In the genomic region with DNA sequence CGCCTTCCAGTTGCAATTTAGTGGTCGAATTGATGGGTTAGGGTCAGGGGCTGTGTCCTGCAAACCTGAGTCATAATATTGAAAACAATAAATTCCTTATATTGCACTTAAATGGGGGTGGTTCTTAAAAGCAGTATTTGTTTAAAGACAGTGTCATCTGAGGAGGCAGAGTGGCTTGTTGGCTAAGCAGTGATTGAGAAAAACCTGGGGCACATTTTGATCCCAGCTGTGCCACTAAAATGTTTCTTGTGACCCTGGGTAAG, we compare ENCODE assay signal across 21 cellular contexts.
"Had no signal": no experiment of that assay in that cellular context is flagged by ENCODE, and none has a peak within 500 bp of the region (broad histone marks: within the 10 kb centered on the region; RNA-seq: fewer than 3 reads in every experiment).

No MANE protein-coding gene starts in this region.

- H3K4me3 ChIP-seq: esophagus muscularis mucosa, gastroesophageal sphincter, lung, prostate gland, right lobe of liver, tibial nerve, upper lobe of right lung, vagina had no signal

- H3K27ac ChIP-seq: epithelial cell of prostate, esophagus muscularis mucosa, gastroesophageal sphincter, parathyroid adenoma, prostate gland, right lobe of liver, tibial nerve, upper lobe of right lung, vagina had no signal

- H3K4me1 ChIP-seq: prostate gland had no signal

- ATAC-seq: effector memory CD8-positive, alpha-beta T cell; gastroesophageal sphincter; right lobe of liver had no signal

- H3K9ac ChIP-seq: parathyroid adenoma had no signal

- H3K27me3 ChIP-seq: esophagus muscularis mucosa, gastroesophageal sphincter, right lobe of liver, tibial nerve, upper lobe of right lung, vagina had no signal

- H3K36me3 ChIP-seq: esophagus muscularis mucosa, prostate gland, right lobe of liver, upper lobe of right lung, vagina had no signal

- H3K27me3 Mint-ChIP-seq: dendritic cell treated with granulocyte-macrophage colony-stimulating factor and Interleukin-4, amounts not matched to agents 40 ng/mL and 50 ng/mL, for 4 days; effector memory CD8-positive, alpha-beta T cell; natural killer cell treated with Interleukin-12 subunit alpha and Interleukin-12 subunit beta and Interleukin-15 and Interleukin-18, amount 100 ng/mL, for 72 hours; stimulated activated naive CD8-positive, alpha-beta T cell treated with anti-CD3 and anti-CD28 coated beads, Interleukin-15, Interleukin-2, amounts not matched to agents 100 ng/mL and 50 ng/mL, for 24 hours had no signal

- DNase-seq: effector memory CD8-positive, alpha-beta T cell; left colon; left ventricle myocardium superior; mesenchymal stem cell; midbrain; right lobe of liver; stimulated activated CD4-positive, alpha-beta T cell treated with anti-CD3 and anti-CD28 coated beads, Interleukin-4, amount 100 ng/mL, for 1 hour; stimulated activated CD8-positive, alpha-beta memory T cell treated with anti-CD3 and anti-CD28 coated beads, Interleukin-4, amount 100 ng/mL, for 48 hours; upper lobe of right lung had no signal

- H3K4me3 Mint-ChIP-seq: dendritic cell treated with granulocyte-macrophage colony-stimulating factor and Interleukin-4, amounts not matched to agents 40 ng/mL and 50 ng/mL, for 4 days; effector memory CD8-positive, alpha-beta T cell; stimulated activated effector memory CD8-positive, alpha-beta T cell treated with anti-CD3 and anti-CD28 coated beads, Interleukin-12 subunit alpha, Interleukin-12 subunit beta, amount 100 ng/mL, for 72 hours; stimulated activated naive CD8-positive, alpha-beta T cell treated with anti-CD3 and anti-CD28 coated beads, Interleukin-15, Interleukin-2, amounts not matched to agents 100 ng/mL and 50 ng/mL, for 24 hours had no signal

- H3K36me3 Mint-ChIP-seq: natural killer cell treated with Interleukin-12 subunit alpha and Interleukin-12 subunit beta and Interleukin-15 and Interleukin-18, amount 100 ng/mL, for 72 hours; stimulated activated effector memory CD8-positive, alpha-beta T cell treated with anti-CD3 and anti-CD28 coated beads, Interleukin-12 subunit alpha, Interleukin-12 subunit beta, amount 100 ng/mL, for 72 hours had no signal

- H2AFZ ChIP-seq: parathyroid adenoma had no signal

- H3K9me3 Mint-ChIP-seq: dendritic cell treated with granulocyte-macrophage colony-stimulating factor and Interleukin-4, amounts not matched to agents 40 ng/mL and 50 ng/mL, for 4 days; effector memory CD8-positive, alpha-beta T cell; natural killer cell treated with Interleukin-12 subunit alpha and Interleukin-12 subunit beta and Interleukin-15 and Interleukin-18, amount 100 ng/mL, for 72 hours; stimulated activated effector memory CD8-positive, alpha-beta T cell treated with anti-CD3 and anti-CD28 coated beads, Interleukin-12 subunit alpha, Interleukin-12 subunit beta, amount 100 ng/mL, for 72 hours; stimulated activated naive CD8-positive, alpha-beta T cell treated with anti-CD3 and anti-CD28 coated beads, Interleukin-15, Interleukin-2, amounts not matched to agents 100 ng/mL and 50 ng/mL, for 24 hours had no signal

- H3K9me3 ChIP-seq: esophagus muscularis mucosa, gastroesophageal sphincter, prostate gland, right lobe of liver, tibial nerve, upper lobe of right lung, vagina had no signal

- H3K27ac Mint-ChIP-seq: dendritic cell treated with granulocyte-macrophage colony-stimulating factor and Interleukin-4, amounts not matched to agents 40 ng/mL and 50 ng/mL, for 4 days; effector memory CD8-positive, alpha-beta T cell; natural killer cell treated with Interleukin-12 subunit alpha and Interleukin-12 subunit beta and Interleukin-15 and Interleukin-18, amount 100 ng/mL, for 72 hours; stimulated activated effector memory CD8-positive, alpha-beta T cell treated with anti-CD3 and anti-CD28 coated beads, Interleukin-12 subunit alpha, Interleukin-12 subunit beta, amount 100 ng/mL, for 72 hours; stimulated activated naive CD8-positive, alpha-beta T cell treated with anti-CD3 and anti-CD28 coated beads, Interleukin-15, Interleukin-2, amounts not matched to agents 100 ng/mL and 50 ng/mL, for 24 hours had no signal
